Comparison of ENCODE assay signal across 8 cellular contexts in genomic region chr1:75725861-75726361, GRCh38. TPM values are rescaled to one million over a fixed set of nuclear protein-coding genes. Genes with fewer than 3 reads are reported as not detected.
DNase-seq lines count a peak whose midpoint lies in the region; ATAC-seq and TF ChIP-seq lines count a peak whose summit lies in the region.

No MANE protein-coding gene starts in this region.

- peaks cover 46% of the 10 kb centered on the region for H3K79me2 ChIP-seq in MM.1S (ENCODE audit: low read length)

- peak overlapping the region; percentile 99 for H3K4me3 Mint-ChIP-seq in nephron progenitor cell

- peak overlapping the region; percentile 89; the same call in 1 of the 2 replicates for H3K9ac ChIP-seq in MM.1S (ENCODE audit: low read length)
- H3K9ac ChIP-seq in colonic mucosa (ENCODE audit: low read depth in 2 of 2, low read length in 2 of 2): no peak overlapping the region

- H3F3A ChIP-seq in MM.1S (ENCODE audit: insufficient read depth, low read length): peaks cover 17% of the 10 kb centered on the region

- H3K27ac Mint-ChIP-seq in nephron progenitor cell: no peak overlapping the region

- peak overlapping the region; percentile 71; the same call in 1 of the 2 replicates for H3K27ac ChIP-seq in MM.1S (ENCODE audit: low read length)
- peak overlapping the region; percentile 84 for H3K27ac ChIP-seq in colonic mucosa

- H3K4me1 Mint-ChIP-seq in nephron progenitor cell: peaks cover 40% of the 10 kb centered on the region

- peak overlapping the region; percentile 96 for H3K4me3 ChIP-seq in MM.1S (ENCODE audit: low read length)
- peak overlapping the region; percentile 80 for H3K4me3 ChIP-seq in colonic mucosa

- DNase-seq in EH (ENCODE audit: low read depth) (peak; percentile 6), MM.1S (peak; percentile 17), colonic mucosa (peak; percentile 62), nephron progenitor cell (no peak), 8988T (no peak), T1000 (lab: John Stamatoyannopoulos, UW) (no peak), middle frontal gyrus (ENCODE audit: extremely low spot score, low spot score) (no peak)

- no peaks in the 10 kb centered on the region for H4K20me1 ChIP-seq in MM.1S (ENCODE audit: insufficient read depth, low read length)

- H3K4me1 ChIP-seq in MM.1S (ENCODE audit: low read length) (no peaks in the 10 kb centered on the region), colonic mucosa (no peaks in the 10 kb centered on the region)

- no peaks in the 10 kb centered on the region for H3K9me2 ChIP-seq in MM.1S (replicated peaks; ENCODE audit: insufficient read depth, low read length)

- H2AFZ ChIP-seq in MM.1S (ENCODE audit: low read length): 0 out of 2 replicates have a peak overlapping the region, but pooled peaks have one; percentile 6

- H3K9me3 ChIP-seq in MM.1S (replicated peaks; ENCODE audit: insufficient read depth, low read length) (no peaks in the 10 kb centered on the region; the same call in 1 of the 2 replicates), colonic mucosa (no peaks in the 10 kb centered on the region)

- H3K4me2 ChIP-seq in MM.1S (ENCODE audit: low read depth, low read length): peak overlapping the region; percentile 65

- no peaks in the 10 kb centered on the region for H3K36me3 ChIP-seq in MM.1S (replicated peaks; ENCODE audit: insufficient read depth, low read length)
- no peaks in the 10 kb centered on the region for H3K36me3 ChIP-seq in colonic mucosa

- TF ChIP-seq CTCF in MM.1S (IDR thresholded peaks at IDR 0.05; ENCODE audit: low read length) (no peak), colonic mucosa (IDR thresholded peaks at IDR 0.05) (no peak), nephron progenitor cell (IDR thresholded peaks at IDR 0.05) (no peak)

- H3K27me3 ChIP-seq in MM.1S (replicated peaks; ENCODE audit: insufficient read depth, low read length) (no peaks in the 10 kb centered on the region), colonic mucosa (no peaks in the 10 kb centered on the region)

- peaks cover 13% of the 10 kb centered on the region for H3K36me3 Mint-ChIP-seq in nephron progenitor cell (ENCODE audit: low read depth)

- intact Hi-C loops in colonic mucosa (cut with DNase I): loop anchor here (5.0 kb wide), 1 partner anchor 61 kb away; the partner anchor contains the start of gene RABGGTB

- H3K9me3 Mint-ChIP-seq in nephron progenitor cell: no peaks in the 10 kb centered on the region

- no peaks in the 10 kb centered on the region for H3K27me3 Mint-ChIP-seq in nephron progenitor cell (ENCODE audit: low read depth, poor library complexity)

- no peak for ATAC-seq in GM21619 (IDR thresholded peaks at IDR 0.05; ENCODE audit: unreplicated experiment)

RNA-seq across cellular contexts. Expression of gene ACADM, which starts 1.4 kb away (rescaled TPM):
- total RNA-seq in colonic mucosa: 10 to 100 TPM; 38.2 to 68.9 TPM

Comparison
In these comparisons a context has a peak if more than half of its experiments do, and no peak if none do; other contexts are left out.
1. DNase-seq: peak in EH (single experiment), MM.1S (single experiment) and colonic mucosa (single experiment); none in nephron progenitor cell (single experiment), 8988T (single experiment), T1000 (single experiment) and middle frontal gyrus (single experiment).